23 cellular contexts compared by ENCODE assay signal in the genomic region with DNA sequence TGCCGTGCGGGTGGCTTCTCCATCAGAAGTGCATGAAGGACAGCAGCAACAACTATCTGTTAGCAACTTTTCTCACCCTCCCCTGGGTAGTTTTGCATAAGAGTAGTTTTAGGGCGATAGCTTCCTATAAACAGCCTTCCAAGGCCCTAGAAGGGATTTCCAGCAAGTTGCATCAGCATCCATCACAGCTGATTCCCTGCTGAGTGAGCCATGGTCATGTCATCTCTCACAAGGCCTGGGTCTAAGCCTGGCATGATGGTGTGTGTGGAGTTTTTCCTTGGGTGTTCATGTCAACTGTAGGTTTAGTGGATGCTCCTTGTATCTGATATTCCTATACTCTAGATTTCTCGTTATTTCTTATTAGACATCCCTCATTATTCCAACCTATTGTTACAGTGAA.
"Had no signal": no experiment of that assay in that cellular context is flagged by ENCODE, and none has a peak within 500 bp of the region (broad histone marks: within the 10 kb centered on the region; RNA-seq: fewer than 3 reads in every experiment).

No MANE protein-coding gene starts in this region.

- ATAC-seq: HepG2, Right ventricle myocardium inferior, T-cell had no signal

- H3K4me2 ChIP-seq: PC-9 had no signal

- H3K9me3 ChIP-seq: Peyer's patch, SJCRH30 had no signal

- FAIRE-seq: HepG2 had no signal

- H3K36me3 ChIP-seq: Peyer's patch, SJCRH30 had no signal

- H3K27ac ChIP-seq: PC-9, Peyer's patch, SJCRH30 had no signal

- H3K4me3 ChIP-seq: PC-9, Peyer's patch, SJCRH30 had no signal

- H3K4me1 ChIP-seq: Peyer's patch, SJCRH30 had no signal

- DNase-seq: KBM-7; MV-4-11; NCI-H1048; NCI-H1105; NCI-H1417; NCI-H1436 treated with DMSO at 0.1 percent for 48 hours; NCI-H1694; NCI-H187 treated with DMSO at 0.1 percent for 48 hours; NCI-H2029 treated with DMSO at 0.1 percent for 48 hours; NCI-H2171 treated with DMSO at 0.1 percent for 48 hours; NCI-H345; NCI-H446 treated with DMSO at 0.1 percent for 48 hours; NCI-H524 treated with DMSO at 0.1 percent for 48 hours; NCI-H69; NCI-H774; NK-92 treated with Interleukin-12 subunit alpha and Interleukin-12 subunit beta, amount 100 ng/mL, for 24 hours; PC-9; Peyer's patch; SHP77 treated with DMSO at 0.1 percent for 48 hours; SJCRH30; T-cell had no signal

- H3K27me3 ChIP-seq: Peyer's patch, SJCRH30 had no signal
